ENCODE assay signal across 16 cellular contexts in genomic region chrX:69137911-69138310, GRCh38. TPM values are rescaled to one million over a fixed set of nuclear protein-coding genes. Genes with fewer than 3 reads are reported as not detected.
DNase-seq lines count a peak whose midpoint lies in the region; ATAC-seq, FAIRE-seq and TF ChIP-seq lines count a peak whose summit lies in the region.
"Had no signal": no experiment of that assay in that cellular context is flagged by ENCODE, and none has a peak within 500 bp of the region (broad histone marks: within the 10 kb centered on the region; RNA-seq: fewer than 3 reads in every experiment).

No MANE protein-coding gene starts in this region.

- H3K9me3 Mint-ChIP-seq in WTC11: no peaks in the 10 kb centered on the region
- no peaks in the 10 kb centered on the region for H3K9me3 Mint-ChIP-seq in progenitor cell of endocrine pancreas (ENCODE audit: low read depth)
- H3K9me3 Mint-ChIP-seq: CD4-positive, alpha-beta memory T cell; dendritic cell treated with granulocyte-macrophage colony-stimulating factor and Interleukin-4, amounts not matched to agents 40 ng/mL and 50 ng/mL, for 4 days; T-cell had no signal

- peaks cover 88% of the 10 kb centered on the region for H3K27me3 ChIP-seq in BLaER1
- peaks cover 0 to 12% (median 0%) of the 10 kb centered on the region in 3 donors for H3K27me3 ChIP-seq in psoas muscle (ENCODE audit: insufficient read depth in 3 of 3, low read length in 2 of 3)
- H3K27me3 ChIP-seq: sigmoid colon had no signal

- H3K9ac ChIP-seq in BLaER1 (no peak overlapping the region), kidney (ENCODE audit: low read length in 2 of 2) (no peak overlapping the region)

- H3K36me3 ChIP-seq in BLaER1 (no peaks in the 10 kb centered on the region), kidney (ENCODE audit: control insufficient read depth in 1 of 2, insufficient read depth in 2 of 2, low read length in 2 of 2) (no peaks in the 10 kb centered on the region), psoas muscle (ENCODE audit: insufficient read depth in 1 of 2, low read depth in 1 of 2) (no peaks in the 10 kb centered on the region)
- H3K36me3 ChIP-seq: sigmoid colon had no signal

- TF ChIP-seq CTCF in WTC11 (IDR thresholded peaks at IDR 0.05) (no peak), kidney (IDR thresholded peaks at IDR 0.05; ENCODE audit: borderline replicate concordance, extremely low read depth, insufficient read depth) (no peak), progenitor cell of endocrine pancreas (IDR thresholded peaks at IDR 0.05; ENCODE audit: unreplicated experiment) (no peak), psoas muscle (IDR thresholded peaks at IDR 0.05) (no peak)

- no peaks in the 10 kb centered on the region for H3K9me3 ChIP-seq in BLaER1
- H3K9me3 ChIP-seq in kidney (ENCODE audit: control insufficient read depth in 1 of 2, low read length in 2 of 2): no peaks in the 10 kb centered on the region
- H3K9me3 ChIP-seq in psoas muscle: no peaks in the 10 kb centered on the region
- H3K9me3 ChIP-seq: sigmoid colon had no signal

- POLR2A ChIA-PET in WTC11 (lab: Charles Lee): interaction anchor here (0.9 to 1.6 kb wide), 3 partner anchors 11 to 40 kb away, joined by 3 to 7 read pairs (median 6); no protein-coding TSS in a partner anchor

- H3K4me3 Mint-ChIP-seq in WTC11: 0 out of 2 replicates have a peak overlapping the region, but pooled peaks have one; percentile 47
- no peak overlapping the region for H3K4me3 Mint-ChIP-seq in progenitor cell of endocrine pancreas (ENCODE audit: low read depth)
- H3K4me3 Mint-ChIP-seq: CD4-positive, alpha-beta memory T cell; dendritic cell treated with granulocyte-macrophage colony-stimulating factor and Interleukin-4, amounts not matched to agents 40 ng/mL and 50 ng/mL, for 4 days; T-cell had no signal

- intact Hi-C loops in kidney (cut with DNase I) (no loop called here), psoas muscle (cut with DNase I) (no loop called here)

- 77 to 81% (median 78%) methylated on average over 3 of the region's 3 CpGs for WGBS in psoas muscle, 3 donors

- peaks cover 3% of the 10 kb centered on the region; the same call in 1 of the 2 replicates for H4K20me1 ChIP-seq in BLaER1

- ATAC-seq in WTC11 (no peak), HG03571 (IDR thresholded peaks at IDR 0.05; ENCODE audit: unreplicated experiment) (no peak), psoas muscle (no peak)
- ATAC-seq: T-cell had no signal

- no peak for FAIRE-seq in kidney (lab: Jason Lieb, UNC)
- FAIRE-seq: urothelium cell line had no signal

- H3K4me1 Mint-ChIP-seq in WTC11: peaks cover 63% of the 10 kb centered on the region
- peaks cover 6% of the 10 kb centered on the region for H3K4me1 Mint-ChIP-seq in progenitor cell of endocrine pancreas (ENCODE audit: low read depth)
- H3K4me1 Mint-ChIP-seq: CD4-positive, alpha-beta memory T cell; T-cell had no signal

- no peak for DNase-seq in WTC11 (ENCODE audit: low spot score)
- peak; percentile 67 for DNase-seq in kidney
- DNase-seq in progenitor cell of endocrine pancreas (ENCODE audit: low spot score, unreplicated experiment): no peak
- no peak for DNase-seq in psoas muscle
- DNase-seq in cerebellum (ENCODE audit: low spot score): no peak
- no peak for DNase-seq in caudate nucleus (lab: John Stamatoyannopoulos, UW)
- DNase-seq: activated gamma-delta T cell; CD4-positive, alpha-beta memory T cell; DMS79 treated with DMSO at 0.1 percent for 48 hours; NCI-H748 treated with DMSO at 0.1 percent for 48 hours; T-cell had no signal

- H3K4me3 ChIP-seq in BLaER1: no peak overlapping the region
- H3K4me3 ChIP-seq in kidney (ENCODE audit: low read length in 2 of 2): no peak overlapping the region
- no peak overlapping the region for H3K4me3 ChIP-seq in psoas muscle

- H3K27ac Mint-ChIP-seq in WTC11 (peak overlapping the region; percentile 98), progenitor cell of endocrine pancreas (peak overlapping the region; percentile 94)
- H3K27ac Mint-ChIP-seq: CD4-positive, alpha-beta memory T cell; dendritic cell treated with granulocyte-macrophage colony-stimulating factor and Interleukin-4, amounts not matched to agents 40 ng/mL and 50 ng/mL, for 4 days; T-cell had no signal

- CTCF ChIA-PET in WTC11 (lab: Charles Lee): interaction anchor here (0.8 to 2.3 kb wide), 13 partner anchors 8 to 310 kb away, joined by 3 to 9 read pairs (median 4); partner anchors contain the start of gene EFNB1

- no peaks in the 10 kb centered on the region for H3K36me3 Mint-ChIP-seq in WTC11
- H3K36me3 Mint-ChIP-seq in progenitor cell of endocrine pancreas (ENCODE audit: insufficient read depth): no peaks in the 10 kb centered on the region
- H3K36me3 Mint-ChIP-seq: CD4-positive, alpha-beta memory T cell; T-cell had no signal

- H3K4me1 ChIP-seq in BLaER1: peaks cover 9% of the 10 kb centered on the region; the same call in 1 of the 2 replicates
- peaks cover 0 to 7% of the 10 kb centered on the region in 2 donors for H3K4me1 ChIP-seq in kidney (ENCODE audit: control insufficient read depth in 1 of 2, insufficient read depth in 1 of 2, low read depth in 1 of 2, low read length in 2 of 2)
- no peaks in the 10 kb centered on the region for H3K4me1 ChIP-seq in psoas muscle

- no peak overlapping the region for H3K27ac ChIP-seq in BLaER1
- H3K27ac ChIP-seq in kidney (ENCODE audit: low read depth in 2 of 2, low read length in 2 of 2): no peak overlapping the region
- H3K27ac ChIP-seq in psoas muscle: no peak overlapping the region
- H3K27ac ChIP-seq in caudate nucleus (ENCODE audit: low read depth, low read length): no peak overlapping the region

- peak overlapping the region; percentile 44; the same call in 1 of the 2 replicates for H3K4me2 ChIP-seq in BLaER1

- H3K27me3 Mint-ChIP-seq in WTC11 (ENCODE audit: low read depth) (no peaks in the 10 kb centered on the region; the same call in 1 of the 2 replicates), progenitor cell of endocrine pancreas (no peaks in the 10 kb centered on the region)

TF ChIP-seq in WTC11, 78 proteins besides CTCF, POLR2A, EP300 and RAD21 (continues in another document):
- TF ChIP-seq, protein P1, sequence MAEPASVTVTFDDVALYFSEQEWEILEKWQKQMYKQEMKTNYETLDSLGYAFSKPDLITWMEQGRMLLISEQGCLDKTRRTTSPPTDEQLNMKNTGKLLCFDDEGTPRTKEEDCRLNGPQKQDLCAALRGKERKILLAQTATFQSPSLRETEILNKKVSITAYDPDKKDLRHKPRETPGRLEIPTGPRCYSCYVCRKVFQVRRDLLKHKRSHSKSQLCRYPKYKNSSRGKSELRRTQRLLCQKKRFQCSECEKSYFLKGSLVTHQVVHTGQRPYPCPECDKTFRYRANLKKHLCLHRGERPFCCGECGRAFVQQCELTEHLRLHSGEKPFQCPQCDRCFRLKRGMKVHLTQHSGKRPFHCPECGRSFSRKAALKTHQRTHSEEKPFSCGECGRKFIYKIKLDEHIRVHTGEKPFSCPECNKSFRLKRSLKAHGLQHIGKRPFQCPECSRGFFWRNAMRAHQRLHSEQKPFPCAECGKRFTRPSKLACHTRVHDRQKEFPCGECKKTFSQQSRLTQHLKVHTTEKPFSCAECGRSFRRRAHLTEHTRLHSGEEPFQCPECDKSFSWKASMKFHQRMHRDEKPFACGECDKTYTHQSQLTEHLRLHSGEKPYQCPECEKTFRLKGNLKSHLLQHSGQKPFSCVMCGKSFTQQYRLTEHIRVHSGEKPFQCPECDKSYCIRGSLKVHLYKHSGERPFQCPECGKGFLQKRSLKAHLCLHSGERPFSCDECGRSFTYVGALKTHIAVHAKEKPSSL (CRISPR knock-in tag; conservative IDR thresholded peaks at IDR 0.05): no peak
- TF ChIP-seq ZNF263 (CRISPR knock-in tag; IDR thresholded peaks at IDR 0.05; ENCODE audit: low read depth) (no peak), ESRRA (CRISPR knock-in tag; IDR thresholded peaks at IDR 0.05; ENCODE audit: borderline replicate concordance) (no peak), CBFB (CRISPR knock-in tag; IDR thresholded peaks at IDR 0.05; ENCODE audit: low read depth) (no peak), CREB1 (CRISPR knock-in tag; IDR thresholded peaks at IDR 0.05) (no peak), GABPB1 (CRISPR knock-in tag; IDR thresholded peaks at IDR 0.05) (no peak)
- TF ChIP-seq, protein P2, sequence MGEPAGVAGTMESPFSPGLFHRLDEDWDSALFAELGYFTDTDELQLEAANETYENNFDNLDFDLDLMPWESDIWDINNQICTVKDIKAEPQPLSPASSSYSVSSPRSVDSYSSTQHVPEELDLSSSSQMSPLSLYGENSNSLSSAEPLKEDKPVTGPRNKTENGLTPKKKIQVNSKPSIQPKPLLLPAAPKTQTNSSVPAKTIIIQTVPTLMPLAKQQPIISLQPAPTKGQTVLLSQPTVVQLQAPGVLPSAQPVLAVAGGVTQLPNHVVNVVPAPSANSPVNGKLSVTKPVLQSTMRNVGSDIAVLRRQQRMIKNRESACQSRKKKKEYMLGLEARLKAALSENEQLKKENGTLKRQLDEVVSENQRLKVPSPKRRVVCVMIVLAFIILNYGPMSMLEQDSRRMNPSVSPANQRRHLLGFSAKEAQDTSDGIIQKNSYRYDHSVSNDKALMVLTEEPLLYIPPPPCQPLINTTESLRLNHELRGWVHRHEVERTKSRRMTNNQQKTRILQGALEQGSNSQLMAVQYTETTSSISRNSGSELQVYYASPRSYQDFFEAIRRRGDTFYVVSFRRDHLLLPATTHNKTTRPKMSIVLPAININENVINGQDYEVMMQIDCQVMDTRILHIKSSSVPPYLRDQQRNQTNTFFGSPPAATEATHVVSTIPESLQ (CRISPR knock-in tag; IDR thresholded peaks at IDR 0.05): no peak
- TF ChIP-seq, protein P3, sequence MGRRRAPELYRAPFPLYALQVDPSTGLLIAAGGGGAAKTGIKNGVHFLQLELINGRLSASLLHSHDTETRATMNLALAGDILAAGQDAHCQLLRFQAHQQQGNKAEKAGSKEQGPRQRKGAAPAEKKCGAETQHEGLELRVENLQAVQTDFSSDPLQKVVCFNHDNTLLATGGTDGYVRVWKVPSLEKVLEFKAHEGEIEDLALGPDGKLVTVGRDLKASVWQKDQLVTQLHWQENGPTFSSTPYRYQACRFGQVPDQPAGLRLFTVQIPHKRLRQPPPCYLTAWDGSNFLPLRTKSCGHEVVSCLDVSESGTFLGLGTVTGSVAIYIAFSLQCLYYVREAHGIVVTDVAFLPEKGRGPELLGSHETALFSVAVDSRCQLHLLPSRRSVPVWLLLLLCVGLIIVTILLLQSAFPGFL (CRISPR knock-in tag; IDR thresholded peaks at IDR 0.05; ENCODE audit: borderline replicate concordance): no peak

RNA-seq across cellular contexts. Expression of gene PJA1, which starts 27.3 kb away (rescaled TPM):
- total RNA-seq in WTC11 (2021) (37.9 to 43.1 TPM (median 39.9 TPM) in 3 replicates), kidney (29.9 TPM), progenitor cell of endocrine pancreas (34.2 and 35.7 TPM in 2 replicates), psoas muscle (10 to 100 TPM in 1 of 4 donors, 1 to 10 TPM in 3; 3.5 to 13.4 (median 5.9) TPM), cerebellum (64.5 TPM)
- polyA plus RNA-seq in kidney (ENCODE audit: insufficient read depth, low read depth, low replicate concordance) (27.1 TPM), psoas muscle (10 to 100 TPM in 1 of 3 donors, 1 to 10 TPM in 2; 4.1 to 11.6 (median 9.9) TPM)
